ENCODE assay signal across 19 cellular contexts in the genomic region with DNA sequence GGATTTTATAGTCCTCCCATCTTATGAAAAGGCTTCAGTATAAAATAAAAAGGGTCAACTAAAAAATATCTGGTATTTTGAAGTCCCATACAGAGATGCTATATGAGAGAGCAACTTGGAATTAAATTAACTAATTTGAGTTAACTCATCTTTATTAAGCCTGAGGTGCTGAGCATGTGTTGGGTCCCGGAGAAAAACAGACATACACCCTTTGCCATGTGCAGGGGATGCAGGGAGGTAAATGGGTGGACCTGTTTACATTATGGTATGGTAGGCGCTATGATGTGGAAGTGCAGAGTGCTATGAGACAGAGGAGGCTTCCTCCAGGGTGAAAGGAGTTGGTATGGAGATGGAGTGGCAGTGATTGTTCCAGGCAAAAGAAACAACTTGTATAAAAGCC.
DNase-seq lines count a peak whose midpoint lies in the region; ATAC-seq and TF ChIP-seq lines count a peak whose summit lies in the region.
"Had no signal": no experiment of that assay in that cellular context is flagged by ENCODE, and none has a peak within 500 bp of the region (broad histone marks: within the 10 kb centered on the region; RNA-seq: fewer than 3 reads in every experiment).

No MANE protein-coding gene starts in this region.

- peaks cover 0 to 39% of the 10 kb centered on the region in 2 donors for H3K4me1 ChIP-seq in ascending aorta

- H3K4me1 Mint-ChIP-seq in stimulated activated naive CD8-positive, alpha-beta T cell treated with anti-CD3 and anti-CD28 coated beads, Interleukin-15, Interleukin-2, amounts not matched to agents 100 ng/mL and 50 ng/mL, for 24 hours (ENCODE audit: low read depth), result peaks cover 23% of the 10 kb centered on the region
- H3K4me1 Mint-ChIP-seq in nephron, result peaks cover 83% of the 10 kb centered on the region
- peaks cover 9 to 11% of the 10 kb centered on the region in 2 donors for H3K4me1 Mint-ChIP-seq in natural killer cell treated with Interleukin-12 subunit alpha and Interleukin-12 subunit beta and Interleukin-15 and Interleukin-18, amount 100 ng/mL, for 72 hours (ENCODE audit: low read depth in 2 of 2)

- peaks cover 15% of the 10 kb centered on the region for H3K36me3 Mint-ChIP-seq in stimulated activated naive CD8-positive, alpha-beta T cell treated with anti-CD3 and anti-CD28 coated beads, Interleukin-15, Interleukin-2, amounts not matched to agents 100 ng/mL and 50 ng/mL, for 24 hours (ENCODE audit: low read depth)
- no peaks in the 10 kb centered on the region for H3K36me3 Mint-ChIP-seq in nephron (ENCODE audit: low read depth)
- H3K36me3 Mint-ChIP-seq in natural killer cell treated with Interleukin-12 subunit alpha and Interleukin-12 subunit beta and Interleukin-15 and Interleukin-18, amount 100 ng/mL, for 72 hours, result no peaks in the 10 kb centered on the region

- no peaks in the 10 kb centered on the region for H3K9me3 Mint-ChIP-seq in stimulated activated naive CD8-positive, alpha-beta T cell treated with anti-CD3 and anti-CD28 coated beads, Interleukin-15, Interleukin-2, amounts not matched to agents 100 ng/mL and 50 ng/mL, for 24 hours
- H3K9me3 Mint-ChIP-seq in nephron, result no peaks in the 10 kb centered on the region
- no peaks in the 10 kb centered on the region for H3K9me3 Mint-ChIP-seq in natural killer cell treated with Interleukin-12 subunit alpha and Interleukin-12 subunit beta and Interleukin-15 and Interleukin-18, amount 100 ng/mL, for 72 hours
- H3K9me3 Mint-ChIP-seq: CD4-positive, CD25-positive, alpha-beta regulatory T cell; H9 had no signal

- H3K27me3 ChIP-seq in ascending aorta, result no peaks in the 10 kb centered on the region

- no peaks in the 10 kb centered on the region for H3K9me3 ChIP-seq in ascending aorta

- TF ChIP-seq CTCF in ascending aorta (IDR thresholded peaks at IDR 0.05) (no peak), nephron (IDR thresholded peaks at IDR 0.05; ENCODE audit: unreplicated experiment in 3 of 3) (no peak)

- H3K4me3 ChIP-seq in ascending aorta, result no peak overlapping the region

- intact Hi-C loops in ascending aorta (cut with DNase I), result loop anchor here (2.0 to 10.0 kb wide), 3 partner anchors 363 to 1215 kb away; a partner anchor contains a TSS

- no peaks in the 10 kb centered on the region for H3K27me3 Mint-ChIP-seq in stimulated activated naive CD8-positive, alpha-beta T cell treated with anti-CD3 and anti-CD28 coated beads, Interleukin-15, Interleukin-2, amounts not matched to agents 100 ng/mL and 50 ng/mL, for 24 hours
- no peaks in the 10 kb centered on the region for H3K27me3 Mint-ChIP-seq in nephron (ENCODE audit: low read depth)
- no peaks in the 10 kb centered on the region for H3K27me3 Mint-ChIP-seq in natural killer cell treated with Interleukin-12 subunit alpha and Interleukin-12 subunit beta and Interleukin-15 and Interleukin-18, amount 100 ng/mL, for 72 hours
- H3K27me3 Mint-ChIP-seq: CD4-positive, CD25-positive, alpha-beta regulatory T cell had no signal

- no peak for DNase-seq in stimulated activated naive CD8-positive, alpha-beta T cell treated with anti-CD3 and anti-CD28 coated beads, Interleukin-15, Interleukin-2, amounts not matched to agents 100 U/mL and 50 U/mL, for 24 hours
- DNase-seq in ascending aorta (ENCODE audit: low spot score in 2 of 2) (no peak), epidermal melanocyte (ENCODE audit: insufficient read length, low spot score) (no peak)
- no peak for DNase-seq in natural killer cell treated with Interleukin-12 subunit alpha and Interleukin-12 subunit beta and Interleukin-15 and Interleukin-18, amount 100 ng/mL, for 72 hours (ENCODE audit: low spot score)
- DNase-seq: CD4-positive, CD25-positive, alpha-beta regulatory T cell; COR-L47; DMS79 treated with DMSO at 0.1 percent for 48 hours; GM23248; H9; Karpas-422; NCI-H1417; NCI-H1694 treated with DMSO at 0.1 percent for 48 hours; NCI-H2081 treated with DMSO at 0.1 percent for 48 hours; NCI-H2171 treated with DMSO at 0.1 percent for 48 hours; NCI-H524 treated with DMSO at 0.1 percent for 48 hours; OCI-M1 had no signal

- no peaks in the 10 kb centered on the region for H3K36me3 ChIP-seq in ascending aorta

- H3K4me3 Mint-ChIP-seq in stimulated activated naive CD8-positive, alpha-beta T cell treated with anti-CD3 and anti-CD28 coated beads, Interleukin-15, Interleukin-2, amounts not matched to agents 100 ng/mL and 50 ng/mL, for 24 hours, result no peak overlapping the region
- no peak overlapping the region for H3K4me3 Mint-ChIP-seq in nephron
- no peak overlapping the region for H3K4me3 Mint-ChIP-seq in natural killer cell treated with Interleukin-12 subunit alpha and Interleukin-12 subunit beta and Interleukin-15 and Interleukin-18, amount 100 ng/mL, for 72 hours
- H3K4me3 Mint-ChIP-seq: CD4-positive, CD25-positive, alpha-beta regulatory T cell; H9 had no signal

- H3K27ac ChIP-seq in ascending aorta, result peak overlapping the region; percentile 24 to 27

- no peak for ATAC-seq in stimulated activated naive CD8-positive, alpha-beta T cell treated with anti-CD3 and anti-CD28 coated beads, Interleukin-15, Interleukin-2, amounts not matched to agents 100 U/mL and 50 U/mL, for 24 hours
- no peak for ATAC-seq in natural killer cell treated with Interleukin-12 subunit alpha and Interleukin-12 subunit beta and Interleukin-15 and Interleukin-18, amount 100 ng/mL, for 72 hours
- no peak for ATAC-seq in GM21576 (IDR thresholded peaks at IDR 0.05; ENCODE audit: unreplicated experiment)

- peak overlapping the region; percentile 10 for H3K27ac Mint-ChIP-seq in stimulated activated naive CD8-positive, alpha-beta T cell treated with anti-CD3 and anti-CD28 coated beads, Interleukin-15, Interleukin-2, amounts not matched to agents 100 ng/mL and 50 ng/mL, for 24 hours
- H3K27ac Mint-ChIP-seq in nephron, result peak overlapping the region; percentile 99 to 100 (median 99)
- H3K27ac Mint-ChIP-seq in natural killer cell treated with Interleukin-12 subunit alpha and Interleukin-12 subunit beta and Interleukin-15 and Interleukin-18, amount 100 ng/mL, for 72 hours, result no peak overlapping the region
- H3K27ac Mint-ChIP-seq: H9 had no signal

Comparison
In these comparisons a context has a peak if more than half of its experiments do, and no peak if none do; other contexts are left out.
1. H3K27ac Mint-ChIP-seq: peak in stimulated activated naive CD8-positive, alpha-beta T cell treated with anti-CD3 and anti-CD28 coated beads, Interleukin-15, Interleukin-2, amounts not matched to agents 100 ng/mL and 50 ng/mL, for 24 hours (single experiment) and nephron (3 of 3); none in natural killer cell treated with Interleukin-12 subunit alpha and Interleukin-12 subunit beta and Interleukin-15 and Interleukin-18, amount 100 ng/mL, for 72 hours (0 of 2).